ENCODE assay signal across 29 cellular contexts in the genomic region with DNA sequence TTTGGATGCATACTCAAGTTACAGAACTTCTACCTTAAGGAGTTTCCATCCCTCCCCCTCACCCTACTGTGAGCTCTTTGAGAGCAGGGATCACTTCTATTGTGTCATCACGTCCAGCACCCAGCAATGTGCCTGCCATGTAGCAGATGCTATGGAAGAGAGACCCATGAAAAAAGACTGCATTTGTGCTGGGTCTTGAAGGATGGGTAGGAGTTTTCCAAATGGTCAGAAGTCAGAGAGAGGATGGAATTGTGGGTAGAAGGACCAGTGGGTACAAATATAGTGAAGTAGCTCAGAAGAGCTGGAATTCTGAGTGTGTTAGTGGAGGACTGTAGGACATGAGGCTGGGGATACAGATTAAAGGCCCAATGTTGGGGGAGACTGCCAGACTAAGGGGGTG.
DNase-seq lines count a peak whose midpoint lies in the region; ATAC-seq and TF ChIP-seq lines count a peak whose summit lies in the region.
"Had no signal": no experiment of that assay in that cellular context is flagged by ENCODE, and none has a peak within 500 bp of the region (broad histone marks: within the 10 kb centered on the region; RNA-seq: fewer than 3 reads in every experiment).

No MANE protein-coding gene starts in this region.

- TF ChIP-seq CTCF in SK-N-SH (IDR thresholded peaks at IDR 0.05) (no peak), HEK293 (tag by site-specific recombination; IDR thresholded peaks at IDR 0.05) (no peak)

- no peaks in the 10 kb centered on the region for H3F3A ChIP-seq in SK-N-SH (replicated peaks; ENCODE audit: insufficient read depth)

- TF ChIP-seq RAD21 in SK-N-SH (IDR thresholded peaks at IDR 0.05; ENCODE audit: low read length): no peak

- POLR2A ChIA-PET in SK-N-SH (lab: Yijun Ruan, JAX): no interaction called here
- POLR2A ChIA-PET in HEK293 (lab: Yijun Ruan, JAX): no interaction called here

- H3K9ac ChIP-seq in SK-N-SH: no peak overlapping the region
- H3K9ac ChIP-seq: BLaER1 had no signal

- peaks cover 0 to 5% of the 10 kb centered on the region in 2 experiments; a peak in 1 of 4 replicates for H3K4me1 ChIP-seq in SK-N-SH (ENCODE audit: control insufficient read depth in 1 of 2, insufficient read depth in 2 of 2, low read depth in 1 of 2, low read length in 1 of 2)
- peaks cover 1% of the 10 kb centered on the region; the same call in 1 of the 2 replicates for H3K4me1 ChIP-seq in HEK293 (ENCODE audit: control insufficient read depth, insufficient read depth, low read length)
- H3K4me1 ChIP-seq: A549, BE2C, Caco-2 had no signal

- 40% methylated on average over 1 of the region's 1 CpG for WGBS in SK-N-SH (ENCODE audit: low lambda C conversion rate)

- CTCF ChIA-PET in SK-N-SH (lab: Yijun Ruan, JAX): interaction anchor here (1.1 kb wide), 1 partner anchor 17 kb away, joined by 3 read pairs; no protein-coding TSS in a partner anchor
- CTCF ChIA-PET in HEK293 (lab: Yijun Ruan, JAX): no interaction called here

- no peak overlapping the region for H3K4me2 ChIP-seq in SK-N-SH
- H3K4me2 ChIP-seq: A549 had no signal

- H2AFZ ChIP-seq in SK-N-SH (ENCODE audit: low read depth): no peak overlapping the region

- H3K9me3 ChIP-seq in SK-N-SH (no peaks in the 10 kb centered on the region), HEK293 (ENCODE audit: control insufficient read depth, insufficient read depth, low read depth, low read length) (no peaks in the 10 kb centered on the region)
- H3K9me3 ChIP-seq: A549, BE2C, Caco-2 had no signal

- H3K36me3 ChIP-seq in SK-N-SH (replicated peaks in 1 of 2; ENCODE audit: control insufficient read depth in 1 of 2, insufficient read depth in 2 of 2, low read length in 1 of 2) (no peaks in the 10 kb centered on the region), HEK293 (ENCODE audit: control insufficient read depth in 2 of 2, insufficient read depth in 1 of 2, low read length in 2 of 2) (no peaks in the 10 kb centered on the region)
- H3K36me3 ChIP-seq: BE2C had no signal

- TF ChIP-seq EP300 in SK-N-SH (IDR thresholded peaks at IDR 0.05; ENCODE audit: borderline replicate concordance in 1 of 2, low read depth in 1 of 2, low read length in 1 of 2): no peak

- H3K79me2 ChIP-seq in SK-N-SH (ENCODE audit: insufficient read depth): no peaks in the 10 kb centered on the region

- no peaks in the 10 kb centered on the region for H3K27me3 ChIP-seq in SK-N-SH (ENCODE audit: insufficient read depth)
- H3K27me3 ChIP-seq: BE2C; BLaER1; BLaER1 treated with 17β-estradiol and CSF1 and Interleukin-3, amounts not matched to agents 10 nM and 100 nM had no signal

- no peaks in the 10 kb centered on the region for H3K9me2 ChIP-seq in SK-N-SH

- DNase-seq in SK-N-SH: no peak
- DNase-seq: 8988T; ACHN; AML-193; BE2C; C1 segment of cervical spinal cord; Caco-2; Calu3; CD4-positive, alpha-beta memory T cell; CD4-positive, alpha-beta T cell; CD4-positive, CD25-positive, alpha-beta regulatory T cell; CD8-positive, alpha-beta memory T cell; CD8-positive, alpha-beta T cell; COR-L47; DMS 273 treated with DMSO at 0.1 percent for 48 hours; DMS153; DMS53; DMS79; DMS79 treated with DMSO at 0.1 percent for 48 hours; DND-41; EL had no signal

- H3K27ac ChIP-seq in SK-N-SH (ENCODE audit: low read depth in 2 of 2, low read length in 1 of 2) (no peak overlapping the region), HEK293 (ENCODE audit: extremely low read depth, low read depth, low read length) (no peak overlapping the region)
- H3K27ac ChIP-seq: 22Rv1, A549, BLaER1, C4-2B had no signal

- no peaks in the 10 kb centered on the region for H4K20me1 ChIP-seq in SK-N-SH (ENCODE audit: insufficient read depth)
- H4K20me1 ChIP-seq: BLaER1; BLaER1 treated with 17β-estradiol and CSF1 and Interleukin-3, amounts not matched to agents 10 nM and 100 nM had no signal

- no peak overlapping the region for H3K4me3 ChIP-seq in SK-N-SH (ENCODE audit: low read depth in 2 of 2, low read length in 1 of 2)
- no peak overlapping the region for H3K4me3 ChIP-seq in HEK293 (ENCODE audit: low read depth, low read length)
- H3K4me3 ChIP-seq: A549, BLaER1 had no signal

- ATAC-seq in SK-N-SH treated with all-trans-retinoic acid at 6 μM for 48 hours: no peak
- no peak for ATAC-seq in GM19324 (IDR thresholded peaks at IDR 0.05; ENCODE audit: low FRiP score, unreplicated experiment)
- ATAC-seq: A549; CD8-positive, alpha-beta T cell had no signal

TF ChIP-seq in SK-N-SH treated with all-trans-retinoic acid at 6 μM for 48 hours, 23 proteins besides CTCF, POLR2A, EP300 and RAD21:
- TF ChIP-seq ZFP3 (CRISPR knock-in tag; IDR thresholded peaks at IDR 0.05) (peak; percentile 89), RARB (CRISPR knock-in tag; IDR thresholded peaks at IDR 0.05) (no peak)
- TF ChIP-seq, protein P1, sequence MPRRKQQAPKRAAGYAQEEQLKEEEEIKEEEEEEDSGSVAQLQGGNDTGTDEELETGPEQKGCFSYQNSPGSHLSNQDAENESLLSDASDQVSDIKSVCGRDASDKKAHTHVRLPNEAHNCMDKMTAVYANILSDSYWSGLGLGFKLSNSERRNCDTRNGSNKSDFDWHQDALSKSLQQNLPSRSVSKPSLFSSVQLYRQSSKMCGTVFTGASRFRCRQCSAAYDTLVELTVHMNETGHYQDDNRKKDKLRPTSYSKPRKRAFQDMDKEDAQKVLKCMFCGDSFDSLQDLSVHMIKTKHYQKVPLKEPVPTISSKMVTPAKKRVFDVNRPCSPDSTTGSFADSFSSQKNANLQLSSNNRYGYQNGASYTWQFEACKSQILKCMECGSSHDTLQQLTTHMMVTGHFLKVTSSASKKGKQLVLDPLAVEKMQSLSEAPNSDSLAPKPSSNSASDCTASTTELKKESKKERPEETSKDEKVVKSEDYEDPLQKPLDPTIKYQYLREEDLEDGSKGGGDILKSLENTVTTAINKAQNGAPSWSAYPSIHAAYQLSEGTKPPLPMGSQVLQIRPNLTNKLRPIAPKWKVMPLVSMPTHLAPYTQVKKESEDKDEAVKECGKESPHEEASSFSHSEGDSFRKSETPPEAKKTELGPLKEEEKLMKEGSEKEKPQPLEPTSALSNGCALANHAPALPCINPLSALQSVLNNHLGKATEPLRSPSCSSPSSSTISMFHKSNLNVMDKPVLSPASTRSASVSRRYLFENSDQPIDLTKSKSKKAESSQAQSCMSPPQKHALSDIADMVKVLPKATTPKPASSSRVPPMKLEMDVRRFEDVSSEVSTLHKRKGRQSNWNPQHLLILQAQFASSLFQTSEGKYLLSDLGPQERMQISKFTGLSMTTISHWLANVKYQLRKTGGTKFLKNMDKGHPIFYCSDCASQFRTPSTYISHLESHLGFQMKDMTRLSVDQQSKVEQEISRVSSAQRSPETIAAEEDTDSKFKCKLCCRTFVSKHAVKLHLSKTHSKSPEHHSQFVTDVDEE (CRISPR knock-in tag; IDR thresholded peaks at IDR 0.05): no peak

TF ChIP-seq in SK-N-SH, 30 proteins besides CTCF, POLR2A, EP300 and RAD21:
- TF ChIP-seq JUND (IDR thresholded peaks at IDR 0.05) (no peak), MXI1 (IDR thresholded peaks at IDR 0.05; ENCODE audit: low read depth, low read length) (no peak), TAF1 (IDR thresholded peaks at IDR 0.05; ENCODE audit: borderline replicate concordance, low read depth, low read length) (no peak), FOSL2 (IDR thresholded peaks at IDR 0.05; ENCODE audit: borderline replicate concordance, low read depth) (no peak), MEF2A (IDR thresholded peaks at IDR 0.05; ENCODE audit: borderline replicate concordance, low read depth) (no peak)
TF ChIP-seq in SK-N-SH: peak in this region for 0.

TF ChIP-seq in HEK293, 187 proteins besides CTCF, POLR2A, EP300 and RAD21:
- no peak for TF ChIP-seq HOXA7 (CRISPR knock-in tag; IDR thresholded peaks at IDR 0.05; ENCODE audit: borderline replicate concordance)
- peak; percentile 82 for TF ChIP-seq ZFP3 (tag by site-specific recombination; IDR thresholded peaks at IDR 0.05; ENCODE audit: low read depth)
